ENCODE assay signal across 21 cellular contexts in genomic region chr5:12399868-12400267, GRCh38.
DNase-seq lines count a peak whose midpoint lies in the region; ATAC-seq and TF ChIP-seq lines count a peak whose summit lies in the region.
"Had no signal": no experiment of that assay in that cellular context is flagged by ENCODE, and none has a peak within 500 bp of the region (broad histone marks: within the 10 kb centered on the region; RNA-seq: fewer than 3 reads in every experiment).

No MANE protein-coding gene starts in this region.

- H3K27me3 Mint-ChIP-seq in effector memory CD8-positive, alpha-beta T cell = no peaks in the 10 kb centered on the region

- POLR2A ChIA-PET in RWPE1 (lab: Yijun Ruan, JAX; ENCODE audit: low non-redundant PET) = no interaction called here

- CTCF ChIA-PET in RWPE1 (lab: Yijun Ruan, JAX) = no interaction called here

- TF ChIP-seq CTCF in RWPE1 (conservative IDR thresholded peaks at IDR 0.05; ENCODE audit: low read depth) = no peak

- no peaks in the 10 kb centered on the region for H3K36me3 Mint-ChIP-seq in effector memory CD8-positive, alpha-beta T cell (ENCODE audit: insufficient read depth)
- H3K36me3 Mint-ChIP-seq: CD8-positive, alpha-beta T cell had no signal

- H3K9me3 Mint-ChIP-seq in effector memory CD8-positive, alpha-beta T cell = peaks cover 0 to 4% of the 10 kb centered on the region in 2 donors

- H3K4me3 Mint-ChIP-seq in effector memory CD8-positive, alpha-beta T cell = no peak overlapping the region
- H3K4me3 Mint-ChIP-seq: CD8-positive, alpha-beta T cell had no signal

- DNase-seq in LoVo (ENCODE audit: low spot score) (peak; percentile 11), RWPE1 (ENCODE audit: low spot score) (peak; percentile 10), NCI-H748 (lab: John Stamatoyannopoulos, UW; ENCODE audit: unreplicated experiment) (no peak), NCI-H187 treated with DMSO at 0.1 percent for 48 hours (lab: John Stamatoyannopoulos, UW) (no peak), SHP77 (lab: John Stamatoyannopoulos, UW) (no peak)
- no peak for DNase-seq in effector memory CD8-positive, alpha-beta T cell
- DNase-seq: AML-193; C1 segment of cervical spinal cord; CD8-positive, alpha-beta T cell; GDM1; IMR-90; NCI-H1417 treated with DMSO at 0.1 percent for 48 hours; NCI-H2029; NCI-H2227 treated with DMSO at 0.1 percent for 48 hours; NCI-H524; NCI-H82; SIG-M5; SK-N-SH had no signal

- ATAC-seq in GM19468 (IDR thresholded peaks at IDR 0.05; ENCODE audit: extremely low read depth, unreplicated experiment) = peak; percentile 45
- ATAC-seq in effector memory CD8-positive, alpha-beta T cell (replicated peaks) = peak; percentile 71
- no peak for ATAC-seq in HG03196 (IDR thresholded peaks at IDR 0.05; ENCODE audit: unreplicated experiment)
- ATAC-seq: CD8-positive, alpha-beta T cell had no signal

- peaks cover 0 to 4% of the 10 kb centered on the region in 2 donors for H3K4me1 Mint-ChIP-seq in effector memory CD8-positive, alpha-beta T cell (ENCODE audit: low read depth in 2 of 2)

- no peak overlapping the region for H3K27ac ChIP-seq in RWPE1
- H3K27ac ChIP-seq: HL-60 had no signal

- H3K27ac Mint-ChIP-seq in effector memory CD8-positive, alpha-beta T cell = no peak overlapping the region
- H3K27ac Mint-ChIP-seq: CD8-positive, alpha-beta T cell had no signal

Comparison
In these comparisons a context has a peak if more than half of its experiments do, and no peak if none do; other contexts are left out.
1. DNase-seq: peak in LoVo (single experiment) and RWPE1 (single experiment); none in effector memory CD8-positive, alpha-beta T cell (0 of 3), NCI-H748 (single experiment), NCI-H187 treated with DMSO at 0.1 percent for 48 hours (single experiment) and SHP77 (0 of 2).